ENCODE assay signal across 10 cellular contexts in the genomic region with DNA sequence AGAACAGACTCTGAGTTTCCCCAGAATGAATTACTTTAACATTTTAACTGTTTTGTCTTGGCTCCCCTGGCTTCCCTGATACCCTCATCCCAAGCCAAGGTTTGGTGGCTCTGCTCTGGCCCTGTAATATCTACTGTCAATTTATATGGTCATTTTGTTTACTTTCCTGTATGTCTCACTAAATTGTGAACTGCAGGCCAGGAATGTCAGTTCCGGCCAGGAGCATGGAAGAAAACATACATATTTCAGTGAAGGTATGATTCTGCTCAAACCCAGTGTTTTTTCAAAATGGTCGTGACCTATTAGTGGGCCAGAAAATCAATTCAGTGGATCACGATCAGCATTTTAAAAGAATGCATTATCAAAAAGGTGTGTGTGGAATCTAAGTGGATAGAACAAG. TPM values are rescaled to one million over a fixed set of nuclear protein-coding genes. Genes with fewer than 3 reads are reported as not detected.
DNase-seq lines count a peak whose midpoint lies in the region; TF ChIP-seq lines count a peak whose summit lies in the region.
"Had no signal": no experiment of that assay in that cellular context is flagged by ENCODE, and none has a peak within 500 bp of the region (broad histone marks: within the 10 kb centered on the region; RNA-seq: fewer than 3 reads in every experiment).

No MANE protein-coding gene starts in this region.

- WGBS in suprapubic skin: 66% methylated on average over 3 of the region's 3 CpGs

- peak overlapping the region; percentile 90 for H3K4me3 Mint-ChIP-seq in activated CD4-positive, alpha-beta T cell treated with anti-CD3 and anti-CD28 coated beads, Interleukin-2, amount 10 ng/mL, durations not matched to agents 24 days and 14 days
- peak overlapping the region; percentile 92 for H3K4me3 Mint-ChIP-seq in activated naive CD8-positive, alpha-beta T cell
- peak overlapping the region; percentile 91 to 95 (median 93) for H3K4me3 Mint-ChIP-seq in immature natural killer cell

- no peak for TF ChIP-seq CTCF in suprapubic skin (IDR thresholded peaks at IDR 0.05)

- TF ChIP-seq POLR2A in suprapubic skin (IDR thresholded peaks at IDR 0.05): no peak

- no peak for DNase-seq in activated CD4-positive, alpha-beta T cell treated with anti-CD3 and anti-CD28 coated beads, Interleukin-2, amount 10 ng/mL, durations not matched to agents 24 days and 14 days
- no peak for DNase-seq in activated CD4-positive, alpha-beta T cell treated with anti-CD3 and anti-CD28 coated beads, Interleukin-2, amount 50 U/mL, for 1 hour
- DNase-seq in immature natural killer cell (no peak), suprapubic skin (ENCODE audit: low spot score in 2 of 2) (no peak), NCI-H510A (lab: John Stamatoyannopoulos, UW) (no peak), SHP77 (lab: John Stamatoyannopoulos, UW) (no peak), KG1 (lab: John Stamatoyannopoulos, UW) (no peak)
- DNase-seq: amniotic stem cell, NCI-H2171 had no signal

- no peak overlapping the region for H3K27ac Mint-ChIP-seq in activated CD4-positive, alpha-beta T cell treated with anti-CD3 and anti-CD28 coated beads, Interleukin-2, amount 10 ng/mL, durations not matched to agents 24 days and 14 days
- no peak overlapping the region for H3K27ac Mint-ChIP-seq in activated naive CD8-positive, alpha-beta T cell
- peak overlapping the region; percentile 80 to 97 (median 88) for H3K27ac Mint-ChIP-seq in immature natural killer cell

- peaks cover 5% of the 10 kb centered on the region for H3K4me1 ChIP-seq in suprapubic skin

- intact Hi-C loops in activated CD4-positive, alpha-beta T cell treated with anti-CD3 and anti-CD28 coated beads, Interleukin-2, amount 10 ng/mL, durations not matched to agents 24 days and 14 days (cut with micrococcal nuclease): loop anchor here (2.0 kb wide), 1 partner anchor 399 kb away; no protein-coding TSS in a partner anchor

- no peaks in the 10 kb centered on the region for H3K27me3 Mint-ChIP-seq in activated CD4-positive, alpha-beta T cell treated with anti-CD3 and anti-CD28 coated beads, Interleukin-2, amount 10 ng/mL, durations not matched to agents 24 days and 14 days
- no peaks in the 10 kb centered on the region for H3K27me3 Mint-ChIP-seq in activated naive CD8-positive, alpha-beta T cell
- peaks cover 5 to 7% (median 7%) of the 10 kb centered on the region in 3 donors for H3K27me3 Mint-ChIP-seq in immature natural killer cell (ENCODE audit: low read depth in 3 of 3)

- H3K9me3 Mint-ChIP-seq in activated CD4-positive, alpha-beta T cell treated with anti-CD3 and anti-CD28 coated beads, Interleukin-2, amount 10 ng/mL, durations not matched to agents 24 days and 14 days: no peaks in the 10 kb centered on the region
- H3K9me3 Mint-ChIP-seq in activated naive CD8-positive, alpha-beta T cell (ENCODE audit: low read depth): no peaks in the 10 kb centered on the region
- H3K9me3 Mint-ChIP-seq in immature natural killer cell: no peaks in the 10 kb centered on the region

- H3K27me3 ChIP-seq in suprapubic skin: no peaks in the 10 kb centered on the region

- no peaks in the 10 kb centered on the region for H3K36me3 Mint-ChIP-seq in activated CD4-positive, alpha-beta T cell treated with anti-CD3 and anti-CD28 coated beads, Interleukin-2, amount 10 ng/mL, durations not matched to agents 24 days and 14 days (ENCODE audit: low read depth)
- H3K36me3 Mint-ChIP-seq in activated naive CD8-positive, alpha-beta T cell: no peaks in the 10 kb centered on the region
- peaks cover 0 to 4% (median 3%) of the 10 kb centered on the region in 3 donors for H3K36me3 Mint-ChIP-seq in immature natural killer cell

- peaks cover 14% of the 10 kb centered on the region for H3K4me1 Mint-ChIP-seq in activated CD4-positive, alpha-beta T cell treated with anti-CD3 and anti-CD28 coated beads, Interleukin-2, amount 10 ng/mL, durations not matched to agents 24 days and 14 days
- H3K4me1 Mint-ChIP-seq in activated naive CD8-positive, alpha-beta T cell (ENCODE audit: low read depth): peaks cover 25% of the 10 kb centered on the region
- peaks cover 22 to 33% of the 10 kb centered on the region in 2 donors for H3K4me1 Mint-ChIP-seq in immature natural killer cell

- H3K4me3 ChIP-seq in suprapubic skin: peak overlapping the region; percentile 74

- no peaks in the 10 kb centered on the region for H3K36me3 ChIP-seq in suprapubic skin

- peak overlapping the region; percentile 91 for H3K27ac ChIP-seq in suprapubic skin

- no peak for TF ChIP-seq EP300 in suprapubic skin (IDR thresholded peaks at IDR 0.05)

- H3K9me3 ChIP-seq in suprapubic skin: no peaks in the 10 kb centered on the region

RNA-seq across cellular contexts. Expression of a gene that starts 1.2 kb away (rescaled TPM):
- 7.7 and 8.6 TPM in 2 replicates for total RNA-seq in activated CD4-positive, alpha-beta T cell treated with anti-CD3 and anti-CD28 coated beads, Interleukin-2, amount 10 ng/mL, durations not matched to agents 24 days and 14 days
- 1 to 10 TPM; 4.2 to 7.2 (median 4.4) TPM for polyA plus RNA-seq in immature natural killer cell
- total RNA-seq in suprapubic skin: 10 to 100 TPM; 12.6 to 43.0 (median 25.2) TPM

RNA-seq across cellular contexts. Expression of a gene that starts 26.3 kb away (rescaled TPM):
- total RNA-seq in activated CD4-positive, alpha-beta T cell treated with anti-CD3 and anti-CD28 coated beads, Interleukin-2, amount 10 ng/mL, durations not matched to agents 24 days and 14 days: not detected in 2 replicates
- not detected for polyA plus RNA-seq in immature natural killer cell
- total RNA-seq in suprapubic skin: not detected

Comparison
In these comparisons a context has a peak if more than half of its experiments do, and no peak if none do; other contexts are left out.
1. H3K27ac Mint-ChIP-seq: peak in immature natural killer cell (6 of 6); none in activated CD4-positive, alpha-beta T cell treated with anti-CD3 and anti-CD28 coated beads, Interleukin-2, amount 10 ng/mL, durations not matched to agents 24 days and 14 days (single experiment) and activated naive CD8-positive, alpha-beta T cell (single experiment).
2. Peak in every context shown above with its lines, with median percentiles within 50 percentile points of each other: H3K4me3 Mint-ChIP-seq.